In genomic region chr7:137069249-137069963, GRCh38 we compare ENCODE assay signal across 18 cellular contexts.
DNase-seq lines count a peak whose midpoint lies in the region; ATAC-seq, FAIRE-seq and TF ChIP-seq lines count a peak whose summit lies in the region.
"Had no signal": no experiment of that assay in that cellular context is flagged by ENCODE, and none has a peak within 500 bp of the region (broad histone marks: within the 10 kb centered on the region; RNA-seq: fewer than 3 reads in every experiment).

No MANE protein-coding gene starts in this region.

- no peak overlapping the region for H3K56ac ChIP-seq in mesendoderm (ENCODE audit: low read length)

- H3K36me3 ChIP-seq in GM12878 (ENCODE audit: control insufficient read depth in 2 of 2, insufficient read depth in 2 of 2, low read length in 1 of 2) (no peaks in the 10 kb centered on the region), mesendoderm (ENCODE audit: control insufficient read depth, insufficient read depth, low read length) (no peaks in the 10 kb centered on the region)
- no peaks in the 10 kb centered on the region for H3K36me3 ChIP-seq in CD8-positive, alpha-beta T cell (ENCODE audit: insufficient read depth, low read length)
- H3K36me3 ChIP-seq: BLaER1 treated with 17β-estradiol and CSF1 and Interleukin-3, amounts not matched to agents 10 nM and 100 nM had no signal

- H3K4me1 Mint-ChIP-seq in CD8-positive, alpha-beta T cell (ENCODE audit: low read depth), result no peaks in the 10 kb centered on the region
- H3K4me1 Mint-ChIP-seq: IgD-negative memory B cell had no signal

- intact Hi-C loops in GM12878 (cut with micrococcal nuclease; ENCODE audit: unreplicated experiment), result no loop called here
- intact Hi-C loops in CD8-positive, alpha-beta T cell (cut with DNase I, micrococcal nuclease), result no loop called here

- no peak overlapping the region for H2BK15ac ChIP-seq in mesendoderm (replicated peaks; ENCODE audit: low read depth)

- no peak for FAIRE-seq in GM12878 (lab: Jason Lieb, UNC)
- FAIRE-seq: G401.6 had no signal

- H3K9me3 Mint-ChIP-seq in CD8-positive, alpha-beta T cell, result peaks cover 20% of the 10 kb centered on the region

- no peak overlapping the region for H3K27ac ChIP-seq in GM12878 (ENCODE audit: control insufficient read depth, insufficient read depth)
- no peak overlapping the region for H3K27ac ChIP-seq in mesendoderm (ENCODE audit: low read depth, low read length)
- no peak overlapping the region for H3K27ac ChIP-seq in CD8-positive, alpha-beta T cell (ENCODE audit: low read depth, low read length)
- H3K27ac ChIP-seq: 22Rv1; BLaER1 treated with 17β-estradiol and CSF1 and Interleukin-3, amounts not matched to agents 10 nM and 100 nM; HL-60; KMS-11 had no signal

- H3K23ac ChIP-seq in mesendoderm (ENCODE audit: low read length), result no peak overlapping the region

- H3K4me3 ChIP-seq in GM12878, result no peak overlapping the region
- no peak overlapping the region for H3K4me3 ChIP-seq in mesendoderm (ENCODE audit: low read length)
- no peak overlapping the region for H3K4me3 ChIP-seq in CD8-positive, alpha-beta T cell (ENCODE audit: low read depth, low read length)
- H3K4me3 ChIP-seq: BLaER1 treated with 17β-estradiol and CSF1 and Interleukin-3, amounts not matched to agents 10 nM and 100 nM had no signal

- H3K9me3 ChIP-seq in GM12878 (replicated peaks; ENCODE audit: control insufficient read depth, insufficient read depth, low read length), result no peaks in the 10 kb centered on the region
- H3K9me3 ChIP-seq in CD8-positive, alpha-beta T cell (ENCODE audit: low read length), result no peaks in the 10 kb centered on the region
- H3K9me3 ChIP-seq: BLaER1 treated with 17β-estradiol and CSF1 and Interleukin-3, amounts not matched to agents 10 nM and 100 nM had no signal

- POLR2A ChIA-PET in GM12878 (lab: Charles Lee), result no interaction called here
- POLR2A ChIA-PET in CD8-positive, alpha-beta T cell (lab: Charles Lee), result no interaction called here

- DNase-seq in NCI-H82 (lab: John Stamatoyannopoulos, UW), result peak; percentile 54
- DNase-seq in NCI-H82 treated with DMSO at 0.1 percent for 48 hours (lab: John Stamatoyannopoulos, UW; ENCODE audit: unreplicated experiment), result no peak
- no peak for DNase-seq in GM12878 (ENCODE audit: low read depth, low spot score)
- peak; percentile 3 for DNase-seq in mesendoderm
- DNase-seq in NCI-H2171 (lab: John Stamatoyannopoulos, UW), result no peak
- DNase-seq in activated gamma-delta T cell treated with Interleukin-2 at 50 U/mL for 16 hours, result no peak
- no peak for DNase-seq in CD8-positive, alpha-beta T cell
- DNase-seq: CD4-positive, alpha-beta T cell; DMS153; DMS79 treated with DMSO at 0.1 percent for 48 hours; EL; HCEC 1CT had no signal

- no peak overlapping the region for H3K4ac ChIP-seq in mesendoderm (ENCODE audit: low read depth, low read length)

- SMC1A ChIA-PET in GM12878 (lab: Charles Lee; ENCODE audit: uncharacterized antibody, unreplicated experiment), result no interaction called here

- TF ChIP-seq CTCF in GM12878 (IDR thresholded peaks at IDR 0.05 in 2 of 3, conservative IDR thresholded peaks at IDR 0.05 in 1 of 3; ENCODE audit: control insufficient read depth in 2 of 3, extremely low read depth in 1 of 3, insufficient read depth in 1 of 3, low read depth in 3 of 3, low read length in 3 of 3), result no peak
- no peak for TF ChIP-seq CTCF in CD8-positive, alpha-beta T cell (IDR thresholded peaks at IDR 0.05)

- H4K20me1 ChIP-seq in GM12878 (ENCODE audit: control insufficient read depth, insufficient read depth), result no peaks in the 10 kb centered on the region
- H4K20me1 ChIP-seq: BLaER1 treated with 17β-estradiol and CSF1 and Interleukin-3, amounts not matched to agents 10 nM and 100 nM had no signal

- H3K36me3 Mint-ChIP-seq in CD8-positive, alpha-beta T cell, result no peaks in the 10 kb centered on the region
- H3K36me3 Mint-ChIP-seq: IgD-negative memory B cell had no signal

- TF ChIP-seq POLR2A in GM12878 (IDR thresholded peaks at IDR 0.05; ENCODE audit: low read depth, low read length), result no peak

- CTCF ChIA-PET in GM12878 (lab: Yijun Ruan, JAX), result no interaction called here
- CTCF ChIA-PET in CD8-positive, alpha-beta T cell (lab: Charles Lee), result no interaction called here

- no peak overlapping the region for H4K8ac ChIP-seq in mesendoderm (ENCODE audit: low read depth, low read length)

- no peaks in the 10 kb centered on the region for H3K4me1 ChIP-seq in GM12878 (ENCODE audit: control insufficient read depth, insufficient read depth, low read length)
- H3K4me1 ChIP-seq in mesendoderm (ENCODE audit: control insufficient read depth, low read depth, low read length), result no peaks in the 10 kb centered on the region
- no peaks in the 10 kb centered on the region for H3K4me1 ChIP-seq in CD8-positive, alpha-beta T cell (ENCODE audit: insufficient read depth, low read length)

- BruUV-seq in GM12878 (replicated peaks; lab: Mats Ljungman, UMichigan), result no TSS peak

- H3K27ac Mint-ChIP-seq in CD8-positive, alpha-beta T cell, result no peak overlapping the region
- H3K27ac Mint-ChIP-seq: CD4-positive, alpha-beta T cell; IgD-negative memory B cell had no signal

- RAD21 ChIA-PET in GM12878 (lab: Charles Lee; ENCODE audit: unreplicated experiment), result no interaction called here

- H3K9ac ChIP-seq in GM12878 (ENCODE audit: control insufficient read depth, insufficient read depth, low read length), result no peak overlapping the region
- no peak overlapping the region for H3K9ac ChIP-seq in mesendoderm (ENCODE audit: low read length)
- H3K9ac ChIP-seq: BLaER1 treated with 17β-estradiol and CSF1 and Interleukin-3, amounts not matched to agents 10 nM and 100 nM; KMS-11 had no signal

- H3K27me3 Mint-ChIP-seq in CD8-positive, alpha-beta T cell (ENCODE audit: low read depth), result no peaks in the 10 kb centered on the region
- H3K27me3 Mint-ChIP-seq: CD4-positive, alpha-beta T cell; IgD-negative memory B cell had no signal

- no peak overlapping the region for H3K18ac ChIP-seq in mesendoderm (ENCODE audit: low read length)

- no peak overlapping the region for H2AK5ac ChIP-seq in mesendoderm (ENCODE audit: low read length)

- H2AFZ ChIP-seq in GM12878 (ENCODE audit: control insufficient read depth, low read depth, low read length), result no peak overlapping the region

- no peaks in the 10 kb centered on the region for H3K79me2 ChIP-seq in GM12878 (ENCODE audit: control insufficient read depth, insufficient read depth, low read length)
- no peaks in the 10 kb centered on the region for H3K79me2 ChIP-seq in mesendoderm (ENCODE audit: control insufficient read depth, insufficient read depth, low read length)

- in situ Hi-C loops in GM12878 (cut with MboI), result no loop called here

- H3K4me2 ChIP-seq in GM12878 (ENCODE audit: control insufficient read depth, insufficient read depth) (no peak overlapping the region), mesendoderm (ENCODE audit: low read length) (no peak overlapping the region)
- H3K4me2 ChIP-seq: BLaER1 treated with 17β-estradiol and CSF1 and Interleukin-3, amounts not matched to agents 10 nM and 100 nM; KMS-11 had no signal

- no peak overlapping the region for H3K4me3 Mint-ChIP-seq in CD8-positive, alpha-beta T cell
- H3K4me3 Mint-ChIP-seq: CD4-positive, alpha-beta T cell; IgD-negative memory B cell had no signal

- ATAC-seq in GM12878, result no peak
- ATAC-seq in CD8-positive, alpha-beta T cell, result no peak

- no peak for TF ChIP-seq EP300 in GM12878 (IDR thresholded peaks at IDR 0.05; ENCODE audit: borderline replicate concordance in 1 of 2, control insufficient read depth in 1 of 2, low read depth in 2 of 2, low read length in 2 of 2)

- no peak overlapping the region for H2BK5ac ChIP-seq in mesendoderm (ENCODE audit: low read length)

- no peaks in the 10 kb centered on the region for H3K27me3 ChIP-seq in GM12878 (replicated peaks in 1 of 2; ENCODE audit: control insufficient read depth in 2 of 2, insufficient read depth in 2 of 2, low read length in 1 of 2)
- no peaks in the 10 kb centered on the region for H3K27me3 ChIP-seq in mesendoderm (ENCODE audit: insufficient read depth, low read length, poor library complexity)
- no peaks in the 10 kb centered on the region for H3K27me3 ChIP-seq in CD8-positive, alpha-beta T cell (ENCODE audit: insufficient read depth, low read length)
- H3K27me3 ChIP-seq: BLaER1 treated with 17β-estradiol and CSF1 and Interleukin-3, amounts not matched to agents 10 nM and 100 nM had no signal

- H2BK120ac ChIP-seq in mesendoderm (ENCODE audit: low read depth, low read length), result no peak overlapping the region

- WGBS in GM12878 (ENCODE audit: insufficient coverage, insufficient replicate concordance, low lambda C conversion rate, missing lambda C conversion rate), result 18% methylated on average over 8 of the region's 8 CpGs
- WGBS in mesendoderm (ENCODE audit: extremely low coverage, insufficient coverage, low lambda C conversion rate), result no CpG with 5 or more reads among the region's 8 CpGs

- no peak for TF ChIP-seq RAD21 in GM12878 (IDR thresholded peaks at IDR 0.05; ENCODE audit: insufficient read depth, low read depth, low read length)

- H3K79me1 ChIP-seq in mesendoderm (ENCODE audit: low read length), result no peaks in the 10 kb centered on the region

- H4K5ac ChIP-seq in mesendoderm (ENCODE audit: low read length), result no peak overlapping the region

TF ChIP-seq in GM12878, 131 proteins besides CTCF, POLR2A, EP300 and RAD21:
- TF ChIP-seq BACH1 (IDR thresholded peaks at IDR 0.05; ENCODE audit: borderline replicate concordance) (no peak), RAD51 (IDR thresholded peaks at IDR 0.05) (peak; percentile 44; the same call in 1 of the 2 replicates)

Comparison
In these comparisons a context has a peak if more than half of its experiments do, and no peak if none do; other contexts are left out.
1. DNase-seq: peak in NCI-H82 (single experiment) and mesendoderm (single experiment); none in NCI-H82 treated with DMSO at 0.1 percent for 48 hours (single experiment), GM12878 (single experiment), NCI-H2171 (single experiment), activated gamma-delta T cell treated with Interleukin-2 at 50 U/mL for 16 hours (single experiment) and CD8-positive, alpha-beta T cell (0 of 7).